In genomic region chr1:147750618-147751217, GRCh38 we compare ENCODE assay signal across 25 cellular contexts. TPM values are rescaled to one million over a fixed set of nuclear protein-coding genes. Genes with fewer than 3 reads are reported as not detected.
DNase-seq lines count a peak whose midpoint lies in the region; ATAC-seq and TF ChIP-seq lines count a peak whose summit lies in the region.
"Had no signal": no experiment of that assay in that cellular context is flagged by ENCODE, and none has a peak within 500 bp of the region (broad histone marks: within the 10 kb centered on the region; RNA-seq: fewer than 3 reads in every experiment).

No MANE protein-coding gene starts in this region.

- ATAC-seq in natural killer cell treated with Interleukin-12 subunit alpha and Interleukin-12 subunit beta and Interleukin-15 and Interleukin-18, amount 100 ng/mL, for 72 hours: peak; percentile 20 to 53
- no peak for ATAC-seq in natural killer cell
- ATAC-seq in HG03025 (IDR thresholded peaks at IDR 0.05; ENCODE audit: low FRiP score, unreplicated experiment): no peak
- no peak for ATAC-seq in naive thymus-derived CD8-positive, alpha-beta T cell
- ATAC-seq: HCT116 had no signal

- peaks cover 9 to 39% of the 10 kb centered on the region in 2 donors for H3K27me3 Mint-ChIP-seq in natural killer cell treated with Interleukin-12 subunit alpha and Interleukin-12 subunit beta and Interleukin-15 and Interleukin-18, amount 100 ng/mL, for 72 hours
- H3K27me3 Mint-ChIP-seq in natural killer cell (ENCODE audit: low read depth in 2 of 2) (peaks cover 7 to 28% of the 10 kb centered on the region in 2 donors), endothelial cell (ENCODE audit: unreplicated experiment) (peaks cover 9% of the 10 kb centered on the region), neural crest cell (ENCODE audit: low read depth) (no peaks in the 10 kb centered on the region)
- peaks cover 0 to 2% (median 0%) of the 10 kb centered on the region in 5 donors for H3K27me3 Mint-ChIP-seq in naive thymus-derived CD8-positive, alpha-beta T cell

- H3K27ac Mint-ChIP-seq in natural killer cell treated with Interleukin-12 subunit alpha and Interleukin-12 subunit beta and Interleukin-15 and Interleukin-18, amount 100 ng/mL, for 72 hours: no peak overlapping the region
- no peak overlapping the region for H3K27ac Mint-ChIP-seq in natural killer cell
- H3K27ac Mint-ChIP-seq in endothelial cell (ENCODE audit: unreplicated experiment): peak overlapping the region; percentile 32
- H3K27ac Mint-ChIP-seq in neural crest cell (ENCODE audit: unreplicated experiment): peak overlapping the region; percentile 82
- no peak overlapping the region for H3K27ac Mint-ChIP-seq in naive thymus-derived CD8-positive, alpha-beta T cell

- no peaks in the 10 kb centered on the region for H3K4me1 Mint-ChIP-seq in natural killer cell treated with Interleukin-12 subunit alpha and Interleukin-12 subunit beta and Interleukin-15 and Interleukin-18, amount 100 ng/mL, for 72 hours (ENCODE audit: low read depth in 2 of 2)
- H3K4me1 Mint-ChIP-seq in natural killer cell (no peaks in the 10 kb centered on the region), endothelial cell (ENCODE audit: unreplicated experiment) (peaks cover 40% of the 10 kb centered on the region), neural crest cell (peaks cover 6% of the 10 kb centered on the region)
- H3K4me1 Mint-ChIP-seq in naive thymus-derived CD8-positive, alpha-beta T cell: peaks cover 0 to 3% (median 0%) of the 10 kb centered on the region in 4 donors

- H3K4me3 Mint-ChIP-seq in natural killer cell treated with Interleukin-12 subunit alpha and Interleukin-12 subunit beta and Interleukin-15 and Interleukin-18, amount 100 ng/mL, for 72 hours: no peak overlapping the region
- H3K4me3 Mint-ChIP-seq in natural killer cell (no peak overlapping the region), endothelial cell (ENCODE audit: unreplicated experiment) (no peak overlapping the region), neural crest cell (no peak overlapping the region)
- H3K4me3 Mint-ChIP-seq in naive thymus-derived CD8-positive, alpha-beta T cell: no peak overlapping the region

- intact Hi-C loops in natural killer cell (cut with micrococcal nuclease): no loop called here

- TF ChIP-seq CTCF in natural killer cell (IDR thresholded peaks at IDR 0.05) (no peak), endothelial cell (IDR thresholded peaks at IDR 0.05; ENCODE audit: unreplicated experiment) (no peak), neural crest cell (conservative IDR thresholded peaks at IDR 0.05) (no peak)

- no peak for DNase-seq in natural killer cell treated with Interleukin-12 subunit alpha and Interleukin-12 subunit beta and Interleukin-15 and Interleukin-18, amount 100 ng/mL, for 72 hours (ENCODE audit: low spot score)
- DNase-seq in natural killer cell: no peak
- no peak for DNase-seq in endothelial cell (ENCODE audit: low spot score)
- no peak for DNase-seq in neural crest cell (ENCODE audit: low read depth, low spot score)
- no peak for DNase-seq in NCI-H748 (lab: John Stamatoyannopoulos, UW; ENCODE audit: unreplicated experiment)
- no peak for DNase-seq in naive thymus-derived CD8-positive, alpha-beta T cell
- DNase-seq: DMS153, DND-41, GOT3, KBM-7, MG63, NCI-H1105 treated with DMSO at 0.1 percent for 48 hours, NCI-H146, NCI-H2029, NCI-H446, NCI-H524 treated with DMSO at 0.1 percent for 48 hours, NCI-H82, Peyer's patch, SK-N-SH, SW 1271 had no signal

- H3K36me3 Mint-ChIP-seq in natural killer cell treated with Interleukin-12 subunit alpha and Interleukin-12 subunit beta and Interleukin-15 and Interleukin-18, amount 100 ng/mL, for 72 hours: no peaks in the 10 kb centered on the region
- H3K36me3 Mint-ChIP-seq in natural killer cell (no peaks in the 10 kb centered on the region), endothelial cell (ENCODE audit: low read depth, unreplicated experiment) (peaks cover 3% of the 10 kb centered on the region), neural crest cell (ENCODE audit: low read depth) (no peaks in the 10 kb centered on the region)
- no peaks in the 10 kb centered on the region for H3K36me3 Mint-ChIP-seq in naive thymus-derived CD8-positive, alpha-beta T cell

- no peaks in the 10 kb centered on the region for H3K9me3 Mint-ChIP-seq in natural killer cell treated with Interleukin-12 subunit alpha and Interleukin-12 subunit beta and Interleukin-15 and Interleukin-18, amount 100 ng/mL, for 72 hours
- H3K9me3 Mint-ChIP-seq in natural killer cell (no peaks in the 10 kb centered on the region), endothelial cell (ENCODE audit: unreplicated experiment) (no peaks in the 10 kb centered on the region), neural crest cell (no peaks in the 10 kb centered on the region)
- H3K9me3 Mint-ChIP-seq in naive thymus-derived CD8-positive, alpha-beta T cell: no peaks in the 10 kb centered on the region

- POLR2A ChIA-PET in naive thymus-derived CD8-positive, alpha-beta T cell (lab: Charles Lee): no interaction called here

RNA-seq across cellular contexts. Expression of gene GJA5, which starts 9.7 kb away (rescaled TPM):
- not detected for total RNA-seq in natural killer cell treated with Interleukin-12 subunit alpha and Interleukin-12 subunit beta and Interleukin-15 and Interleukin-18, amount 100 ng/mL, for 72 hours
- total RNA-seq in natural killer cell (not detected), endothelial cell (ENCODE audit: unreplicated experiment) (189 TPM), neural crest cell (1.1 and 1.2 TPM in 2 replicates)
- not detected for total RNA-seq in naive thymus-derived CD8-positive, alpha-beta T cell
- polyA plus RNA-seq in naive thymus-derived CD8-positive, alpha-beta T cell: not detected
- total RNA-seq: A172, LHCN-M2, OCI-LY7 had no signal
- polyA plus RNA-seq: SK-N-SH had no signal

Comparison
In these comparisons a context has a peak if more than half of its experiments do, and no peak if none do; other contexts are left out.
1. ATAC-seq: peak in natural killer cell treated with Interleukin-12 subunit alpha and Interleukin-12 subunit beta and Interleukin-15 and Interleukin-18, amount 100 ng/mL, for 72 hours (2 of 2); none in natural killer cell (0 of 3), HG03025 (single experiment) and naive thymus-derived CD8-positive, alpha-beta T cell (0 of 2).
2. H3K27ac Mint-ChIP-seq: peak in endothelial cell (single experiment) and neural crest cell (single experiment); none in natural killer cell treated with Interleukin-12 subunit alpha and Interleukin-12 subunit beta and Interleukin-15 and Interleukin-18, amount 100 ng/mL, for 72 hours (0 of 2), natural killer cell (0 of 2) and naive thymus-derived CD8-positive, alpha-beta T cell (0 of 10).
3. RNA of gene GJA5, which starts 9.7 kb away (total RNA-seq): 189 TPM in endothelial cell (single experiment); 1.1 to 1.2 TPM in neural crest cell, not detected in natural killer cell treated with Interleukin-12 subunit alpha and Interleukin-12 subunit beta and Interleukin-15 and Interleukin-18, amount 100 ng/mL, for 72 hours, not detected in natural killer cell and not detected in naive thymus-derived CD8-positive, alpha-beta T cell; every median in the first group is over 10 times any median in the second.